ENCODE assay signal across 1 cellular context in genomic region chr1:160666079-160666442, GRCh38.
TF ChIP-seq lines count a peak whose summit lies in the region.

No MANE protein-coding gene starts in this region.

TF ChIP-seq in SK-N-SH treated with all-trans-retinoic acid at 6 μM for 48 hours, 23 proteins besides CTCF, POLR2A, EP300 and RAD21 (continued from another document):
- TF ChIP-seq PATZ1 (CRISPR knock-in tag; IDR thresholded peaks at IDR 0.05; ENCODE audit: borderline replicate concordance): no peak
- TF ChIP-seq PPARA (CRISPR knock-in tag; IDR thresholded peaks at IDR 0.05; ENCODE audit: borderline replicate concordance): no peak
- TF ChIP-seq ISL1 (CRISPR knock-in tag; IDR thresholded peaks at IDR 0.05): no peak
- TF ChIP-seq ZFP30 (CRISPR knock-in tag; IDR thresholded peaks at IDR 0.05): no peak
- no peak for TF ChIP-seq RARB (CRISPR knock-in tag; IDR thresholded peaks at IDR 0.05)
- no peak for TF ChIP-seq TSHZ2 (CRISPR knock-in tag; IDR thresholded peaks at IDR 0.05)
- TF ChIP-seq ZNF8 (CRISPR knock-in tag; IDR thresholded peaks at IDR 0.05): no peak
- TF ChIP-seq BACH2 (CRISPR knock-in tag; IDR thresholded peaks at IDR 0.05; ENCODE audit: borderline replicate concordance): no peak
- TF ChIP-seq CSRNP3 (CRISPR knock-in tag; IDR thresholded peaks at IDR 0.05): no peak
- TF ChIP-seq CREB5 (CRISPR knock-in tag; IDR thresholded peaks at IDR 0.05; ENCODE audit: low read depth): no peak
